ENCODE assay signal across 8 cellular contexts in genomic region chr16:69286941-69287713, GRCh38. TPM values are rescaled to one million over a fixed set of nuclear protein-coding genes. Genes with fewer than 3 reads are reported as not detected.
DNase-seq lines count a peak whose midpoint lies in the region; ATAC-seq, FAIRE-seq and TF ChIP-seq lines count a peak whose summit lies in the region.

No MANE protein-coding gene starts in this region.

- H3K27me3 ChIP-seq in DND-41 (ENCODE audit: insufficient read depth, low read length, poor library complexity) (no peaks in the 10 kb centered on the region), pancreas (no peaks in the 10 kb centered on the region), WERI-Rb-1 (ENCODE audit: insufficient read depth, low read depth, severe bottlenecking) (no peaks in the 10 kb centered on the region)

- no peak overlapping the region for H3K4me2 ChIP-seq in DND-41 (ENCODE audit: insufficient read depth, low read length)

- no peak overlapping the region for H2AFZ ChIP-seq in DND-41 (ENCODE audit: low read depth, low read length)

- whole genome bisulfite sequencing in pancreas, 2 donors, result 51 to 57% methylated on average over 13 of the region's 13 CpGs

- H3K4me3 ChIP-seq in DND-41 (ENCODE audit: low read depth in 1 of 2, low read length in 2 of 2), result no peak overlapping the region
- no peak overlapping the region for H3K4me3 ChIP-seq in fibroblast of pulmonary artery (replicated peaks; ENCODE audit: low read depth, low read length)
- H3K4me3 ChIP-seq in pancreas, result no peak overlapping the region
- no peak overlapping the region for H3K4me3 ChIP-seq in WERI-Rb-1 (ENCODE audit: low read depth, low read length)

- H3K36me3 ChIP-seq in DND-41 (ENCODE audit: insufficient read depth, low read length) (peaks cover 20% of the 10 kb centered on the region), pancreas (peaks cover 0 to 4% (median 0%) of the 10 kb centered on the region in 3 donors), WERI-Rb-1 (peaks cover 22% of the 10 kb centered on the region)

- ATAC-seq in DND-41 (ENCODE audit: insufficient read depth, low read depth), result peak; percentile 58; the same call in 2 of the 3 replicates
- peak; percentile 60 to 84 (median 76) for ATAC-seq in pancreas
- no peak for ATAC-seq in GM18858 (IDR thresholded peaks at IDR 0.05; ENCODE audit: unreplicated experiment)

- H3K4me1 Mint-ChIP-seq in activated CD4-positive, alpha-beta T cell treated with anti-CD3 and anti-CD28 coated beads, Interleukin-2, amount 10 ng/mL, durations not matched to agents 24 days and 14 days, result no peaks in the 10 kb centered on the region

- peaks cover 5% of the 10 kb centered on the region for H3K36me3 Mint-ChIP-seq in activated CD4-positive, alpha-beta T cell treated with anti-CD3 and anti-CD28 coated beads, Interleukin-2, amount 10 ng/mL, durations not matched to agents 24 days and 14 days (ENCODE audit: low read depth)

- H3K27ac Mint-ChIP-seq in activated CD4-positive, alpha-beta T cell treated with anti-CD3 and anti-CD28 coated beads, Interleukin-2, amount 10 ng/mL, durations not matched to agents 24 days and 14 days, result no peak overlapping the region

- H3K4me3 Mint-ChIP-seq in activated CD4-positive, alpha-beta T cell treated with anti-CD3 and anti-CD28 coated beads, Interleukin-2, amount 10 ng/mL, durations not matched to agents 24 days and 14 days, result no peak overlapping the region

- H3K27ac ChIP-seq in 22Rv1 (no peak overlapping the region), DND-41 (ENCODE audit: low read length) (no peak overlapping the region), pancreas (no peak overlapping the region), WERI-Rb-1 (no peak overlapping the region; the same call in 1 of the 2 replicates)

- no peaks in the 10 kb centered on the region for H3K27me3 Mint-ChIP-seq in activated CD4-positive, alpha-beta T cell treated with anti-CD3 and anti-CD28 coated beads, Interleukin-2, amount 10 ng/mL, durations not matched to agents 24 days and 14 days

- TF ChIP-seq CTCF in 22Rv1 (IDR thresholded peaks at IDR 0.05) (peak; percentile 86), DND-41 (IDR thresholded peaks at IDR 0.05; ENCODE audit: borderline replicate concordance, extremely low read depth, low read length, poor library complexity, severe bottlenecking) (peak; percentile 53), fibroblast of pulmonary artery (IDR thresholded peaks at IDR 0.05; ENCODE audit: low read length, missing control alignments) (peak; percentile 53), pancreas (IDR thresholded peaks at IDR 0.05) (peak; percentile 26 to 71 (median 40)), WERI-Rb-1 (IDR thresholded peaks at IDR 0.05; ENCODE audit: low read depth, low read length) (no peak)

- H3K4me1 ChIP-seq in DND-41 (ENCODE audit: insufficient read depth, low read length) (no peaks in the 10 kb centered on the region), pancreas (no peaks in the 10 kb centered on the region)

- H4K20me1 ChIP-seq in DND-41 (ENCODE audit: insufficient read depth, low read length), result no peaks in the 10 kb centered on the region

- intact Hi-C loops in activated CD4-positive, alpha-beta T cell treated with anti-CD3 and anti-CD28 coated beads, Interleukin-2, amount 10 ng/mL, durations not matched to agents 24 days and 14 days (cut with micrococcal nuclease), result loop anchor here (1.0 to 2.0 kb wide), 3 partner anchors 121 to 440 kb away; no protein-coding TSS in a partner anchor
- intact Hi-C loops in pancreas (cut with DNase I), result loop anchor here in 2 of 3 donors (5.0 kb wide), 1 partner anchor 135 kb away; no protein-coding TSS in a partner anchor

- H3K9ac ChIP-seq in DND-41 (ENCODE audit: low read depth, low read length), result no peak overlapping the region

- no peaks in the 10 kb centered on the region for H3K79me2 ChIP-seq in DND-41 (ENCODE audit: insufficient read depth, low read length)

- no peaks in the 10 kb centered on the region for H3K9me3 Mint-ChIP-seq in activated CD4-positive, alpha-beta T cell treated with anti-CD3 and anti-CD28 coated beads, Interleukin-2, amount 10 ng/mL, durations not matched to agents 24 days and 14 days

- peak; percentile 96 for FAIRE-seq in pancreas (lab: Jason Lieb, UNC)

- H3K9me3 ChIP-seq in DND-41 (ENCODE audit: insufficient read depth, low read length, severe bottlenecking) (no peaks in the 10 kb centered on the region), pancreas (no peaks in the 10 kb centered on the region), WERI-Rb-1 (ENCODE audit: severe bottlenecking) (no peaks in the 10 kb centered on the region)

- DNase-seq in DND-41, result peak; percentile 40
- peak; percentile 53 for DNase-seq in NCI-H1694 (lab: John Stamatoyannopoulos, UW)
- peak; percentile 84 for DNase-seq in activated CD4-positive, alpha-beta T cell treated with anti-CD3 and anti-CD28 coated beads, Interleukin-2, amount 10 ng/mL, durations not matched to agents 24 days and 14 days
- DNase-seq in fibroblast of pulmonary artery (ENCODE audit: low read depth), result peak; percentile 87
- DNase-seq in pancreas, result peak in 3 of 6 donors; percentile 15 to 34 (median 23)
- no peak for DNase-seq in WERI-Rb-1

RNA-seq across cellular contexts. Expression of gene VPS4A, which starts 24.0 kb away (rescaled TPM):
- 37.7 and 39.7 TPM in 2 replicates for total RNA-seq in activated CD4-positive, alpha-beta T cell treated with anti-CD3 and anti-CD28 coated beads, Interleukin-2, amount 10 ng/mL, durations not matched to agents 24 days and 14 days
- total RNA-seq in pancreas, result 10 to 100 TPM; 15.6 to 21.8 (median 19.5) TPM
- polyA plus RNA-seq in pancreas, result 10 to 100 TPM; 27.8 to 34.8 TPM

RNA-seq across cellular contexts. Expression of gene PDF, which starts 43.3 kb away (rescaled TPM):
- 18.2 and 21.9 TPM in 2 replicates for total RNA-seq in activated CD4-positive, alpha-beta T cell treated with anti-CD3 and anti-CD28 coated beads, Interleukin-2, amount 10 ng/mL, durations not matched to agents 24 days and 14 days
- 10 to 100 TPM in 1 of 6 donors, 1 to 10 TPM in 5; 3.1 to 14.0 (median 7.7) TPM for total RNA-seq in pancreas
- 1 to 10 TPM; 2.2 to 4.6 TPM for polyA plus RNA-seq in pancreas

RNA-seq across cellular contexts. Expression of gene COG8, which starts 52.2 kb away (rescaled TPM):
- 44.1 and 44.6 TPM in 2 replicates for total RNA-seq in activated CD4-positive, alpha-beta T cell treated with anti-CD3 and anti-CD28 coated beads, Interleukin-2, amount 10 ng/mL, durations not matched to agents 24 days and 14 days
- total RNA-seq in pancreas, result 10 to 100 TPM; 16.2 to 29.0 (median 23.0) TPM
- 10 to 100 TPM; 18.8 to 21.0 TPM for polyA plus RNA-seq in pancreas

RNA-seq across cellular contexts. Expression of gene NIP7, which starts 52.4 kb away (rescaled TPM):
- 81.2 and 84.8 TPM in 2 replicates for total RNA-seq in activated CD4-positive, alpha-beta T cell treated with anti-CD3 and anti-CD28 coated beads, Interleukin-2, amount 10 ng/mL, durations not matched to agents 24 days and 14 days
- 1 to 10 TPM; 4.7 to 9.4 (median 7.1) TPM for total RNA-seq in pancreas
- polyA plus RNA-seq in pancreas, result 1 to 10 TPM; 6.7 to 8.0 TPM
